Comparison of ENCODE assay signal across 31 cellular contexts in genomic region chr10:1696106-1696505, GRCh38. TPM values are rescaled to one million over a fixed set of nuclear protein-coding genes. Genes with fewer than 3 reads are reported as not detected.
DNase-seq lines count a peak whose midpoint lies in the region; FAIRE-seq and TF ChIP-seq lines count a peak whose summit lies in the region.
"Had no signal": no experiment of that assay in that cellular context is flagged by ENCODE, and none has a peak within 500 bp of the region (broad histone marks: within the 10 kb centered on the region; RNA-seq: fewer than 3 reads in every experiment).

No MANE protein-coding gene starts in this region.

- no peak for TF ChIP-seq EP300 in sigmoid colon (IDR thresholded peaks at IDR 0.05)

- FAIRE-seq in GM12891 (lab: Jason Lieb, UNC) = peak; percentile 85
- peak; percentile 21 for FAIRE-seq in GM12892 (lab: Jason Lieb, UNC)
- no peak for FAIRE-seq in frontal cortex (lab: Jason Lieb, UNC)
- FAIRE-seq: A204.1, GM12878, GM18507 had no signal

- H3K27me3 ChIP-seq in neuronal stem cell (ENCODE audit: control insufficient read depth in 3 of 3, insufficient read depth in 3 of 3, low read depth in 1 of 3, low read length in 3 of 3) (no peaks in the 10 kb centered on the region), sigmoid colon (no peaks in the 10 kb centered on the region)
- H3K27me3 ChIP-seq: BE2C, BLaER1 had no signal

- no peak overlapping the region for H3K18ac ChIP-seq in neuronal stem cell (ENCODE audit: low read length)

- no peak overlapping the region for H3K14ac ChIP-seq in neuronal stem cell (ENCODE audit: low read length)

- H2AK5ac ChIP-seq in neuronal stem cell (ENCODE audit: low read depth, low read length) = no peak overlapping the region

- no peak overlapping the region for H2BK12ac ChIP-seq in neuronal stem cell (ENCODE audit: low read length)

- H3K9me3 Mint-ChIP-seq in glutamatergic neuron (ENCODE audit: unreplicated experiment) (no peaks in the 10 kb centered on the region), osteocyte (ENCODE audit: unreplicated experiment) (peaks cover 3% of the 10 kb centered on the region)

- H3K23ac ChIP-seq in neuronal stem cell (ENCODE audit: low read depth, low read length, poor library complexity) = no peak overlapping the region

- no peak overlapping the region for H3K4me3 Mint-ChIP-seq in glutamatergic neuron (ENCODE audit: unreplicated experiment)
- H3K4me3 Mint-ChIP-seq in osteocyte (ENCODE audit: unreplicated experiment) = no peak overlapping the region
- H3K4me3 Mint-ChIP-seq: CD14-positive monocyte; CD4-positive, alpha-beta memory T cell; CD4-positive, CD25-positive, alpha-beta regulatory T cell; CD8-positive, alpha-beta memory T cell had no signal

- no peaks in the 10 kb centered on the region for H3K36me3 ChIP-seq in neuronal stem cell (replicated peaks in 1 of 2; ENCODE audit: control insufficient read depth in 2 of 2, insufficient read depth in 2 of 2, low read length in 2 of 2)
- H3K36me3 ChIP-seq in sigmoid colon = no peaks in the 10 kb centered on the region
- H3K36me3 ChIP-seq: BE2C, BLaER1 had no signal

- H2AFZ ChIP-seq in neuronal stem cell (ENCODE audit: low read length) = no peak overlapping the region

- peaks cover 4% of the 10 kb centered on the region for H3K27me3 Mint-ChIP-seq in glutamatergic neuron (ENCODE audit: unreplicated experiment)
- H3K27me3 Mint-ChIP-seq in osteocyte (ENCODE audit: unreplicated experiment) = peaks cover 2% of the 10 kb centered on the region

- DNase-seq in GM12891 (ENCODE audit: insufficient read length, low spot score) (no peak), GM12892 (ENCODE audit: insufficient read length) (no peak), glutamatergic neuron (no peak), neuronal stem cell (ENCODE audit: low spot score) (no peak), frontal cortex (ENCODE audit: low spot score in 2 of 2) (no peak), NCI-H510A treated with DMSO at 0.1 percent for 48 hours (lab: John Stamatoyannopoulos, UW) (no peak), sigmoid colon (no peak), osteocyte (ENCODE audit: extremely low spot score, unreplicated experiment) (no peak)
- DNase-seq: 8988T; ACHN; BE2C; C1 segment of cervical spinal cord; CD4-positive, alpha-beta memory T cell; CD4-positive, CD25-positive, alpha-beta regulatory T cell; CD8-positive, alpha-beta memory T cell; COR-L47; DMS 273 treated with DMSO at 0.1 percent for 48 hours; DMS153; DMS53; DMS79; DND-41; EL; GDM1 had no signal

- H3K36me3 Mint-ChIP-seq in glutamatergic neuron (ENCODE audit: unreplicated experiment) (peaks cover 8% of the 10 kb centered on the region), osteocyte (ENCODE audit: unreplicated experiment) (peaks cover 2% of the 10 kb centered on the region)
- H3K36me3 Mint-ChIP-seq: CD14-positive monocyte; CD4-positive, alpha-beta memory T cell; CD4-positive, CD25-positive, alpha-beta regulatory T cell; CD8-positive, alpha-beta memory T cell had no signal

- no peak overlapping the region for H4K91ac ChIP-seq in neuronal stem cell (ENCODE audit: low read depth, low read length, poor library complexity)

- peak overlapping the region; percentile 36 for H3K27ac Mint-ChIP-seq in glutamatergic neuron (ENCODE audit: unreplicated experiment)
- no peak overlapping the region for H3K27ac Mint-ChIP-seq in osteocyte (ENCODE audit: unreplicated experiment)
- H3K27ac Mint-ChIP-seq: CD14-positive monocyte; CD8-positive, alpha-beta memory T cell had no signal

- H4K8ac ChIP-seq in neuronal stem cell (ENCODE audit: low read depth, low read length) = no peak overlapping the region

- no peaks in the 10 kb centered on the region for H3K4me1 ChIP-seq in neuronal stem cell (ENCODE audit: control insufficient read depth in 2 of 2, insufficient read depth in 1 of 2, low read depth in 1 of 2, low read length in 2 of 2)
- H3K4me1 ChIP-seq in sigmoid colon = no peaks in the 10 kb centered on the region
- H3K4me1 ChIP-seq: BE2C, BLaER1 had no signal

- H3K4me2 ChIP-seq in neuronal stem cell (ENCODE audit: insufficient read depth, low read length, poor library complexity, severe bottlenecking) = no peak overlapping the region
- H3K4me2 ChIP-seq: BLaER1 had no signal

- no peaks in the 10 kb centered on the region for H3K79me1 ChIP-seq in neuronal stem cell (ENCODE audit: low read depth, low read length)

- intact Hi-C loops in sigmoid colon (cut with DNase I) = no loop called here

- H3K27ac ChIP-seq in neuronal stem cell (replicated peaks; ENCODE audit: low read length) = no peak overlapping the region
- no peak overlapping the region for H3K27ac ChIP-seq in sigmoid colon
- H3K27ac ChIP-seq: BLaER1 had no signal

- no peak overlapping the region for H2BK120ac ChIP-seq in neuronal stem cell (ENCODE audit: low read depth, low read length)

- no peak overlapping the region for H2BK15ac ChIP-seq in neuronal stem cell (ENCODE audit: low read length)

- no peak overlapping the region for H2BK5ac ChIP-seq in neuronal stem cell (ENCODE audit: low read length)

- H3K9me3 ChIP-seq in neuronal stem cell (replicated peaks in 1 of 2; ENCODE audit: control insufficient read depth in 2 of 2, insufficient read depth in 1 of 2, low read depth in 1 of 2, low read length in 2 of 2) (peaks cover 0 to 5% of the 10 kb centered on the region in 2 donors), sigmoid colon (no peaks in the 10 kb centered on the region)
- H3K9me3 ChIP-seq: BE2C had no signal

- H3K4me3 ChIP-seq in neuronal stem cell (ENCODE audit: low read length in 2 of 2) (no peak overlapping the region), sigmoid colon (no peak overlapping the region)
- H3K4me3 ChIP-seq: BLaER1, GM12878 had no signal

- H3K4me1 Mint-ChIP-seq in glutamatergic neuron (ENCODE audit: low read depth, unreplicated experiment) (peaks cover 10% of the 10 kb centered on the region), osteocyte (ENCODE audit: unreplicated experiment) (no peaks in the 10 kb centered on the region)
- H3K4me1 Mint-ChIP-seq: CD14-positive monocyte; CD4-positive, alpha-beta memory T cell; CD4-positive, CD25-positive, alpha-beta regulatory T cell; CD8-positive, alpha-beta memory T cell had no signal

- peak overlapping the region; percentile 74 for H3K9ac ChIP-seq in neuronal stem cell (ENCODE audit: low read depth, low read length, poor library complexity)
- H3K9ac ChIP-seq: BLaER1 had no signal

- no peak overlapping the region for H3K4ac ChIP-seq in neuronal stem cell (ENCODE audit: low read length)

- WGBS in neuronal stem cell (ENCODE audit: extremely low coverage in 2 of 2, insufficient read length in 2 of 2, insufficient replicate concordance in 1 of 2), 2 donors = no CpG with 5 or more reads among the region's 6 CpGs
- 85 to 91% methylated on average over 6 of the region's 6 CpGs for whole genome bisulfite sequencing in sigmoid colon, 2 donors

- TF ChIP-seq POLR2A in GM12891 (IDR thresholded peaks at IDR 0.05; ENCODE audit: low read depth, low read length) (no peak), GM12892 (IDR thresholded peaks at IDR 0.05; ENCODE audit: low read depth, low read length) (no peak), sigmoid colon (IDR thresholded peaks at IDR 0.05) (no peak)

- no peak for TF ChIP-seq CTCF in glutamatergic neuron (IDR thresholded peaks at IDR 0.05; ENCODE audit: partially characterized antibody, unreplicated experiment)
- TF ChIP-seq CTCF in sigmoid colon (IDR thresholded peaks at IDR 0.05) = no peak
- TF ChIP-seq CTCF in osteocyte (IDR thresholded peaks at IDR 0.05) = no peak

TF ChIP-seq in GM12891, 5 proteins besides CTCF, POLR2A, EP300 and RAD21:
- no peak for TF ChIP-seq SPI1 (IDR thresholded peaks at IDR 0.05; ENCODE audit: low read depth, low read length)
- no peak for TF ChIP-seq POU2F2 (IDR thresholded peaks at IDR 0.05; ENCODE audit: low read depth, low read length)
- no peak for TF ChIP-seq POLR2AphosphoS5 (IDR thresholded peaks at IDR 0.05; ENCODE audit: low read depth, low read length)
- TF ChIP-seq PAX5 (IDR thresholded peaks at IDR 0.05; ENCODE audit: insufficient read depth, low read length, severe bottlenecking) = no peak
- TF ChIP-seq TAF1 (IDR thresholded peaks at IDR 0.05; ENCODE audit: low read depth, low read length) = no peak

RNA-seq across cellular contexts. Expression of gene ADARB2, which starts 41.2 kb away (rescaled TPM):
- polyA plus RNA-seq in GM12891 (2012; ENCODE audit: low read depth, missing spikeins) = 1.3 TPM
- polyA plus RNA-seq in GM12892 (2012; ENCODE audit: missing spikeins) = 1.5 TPM
- total RNA-seq in glutamatergic neuron (ENCODE audit: unreplicated experiment) (20.6 TPM), frontal cortex (3.3 TPM), sigmoid colon (1 to 10 TPM; 3.2 to 5.9 (median 4.5) TPM), osteocyte (35.0 and 38.7 TPM in 2 replicates)
- polyA plus RNA-seq in neuronal stem cell (2013, experiment 1 of 2) = 0.38 TPM
- polyA plus RNA-seq in neuronal stem cell (2013, experiment 2 of 2) = 0.26 TPM
- under 1 TPM in 2 of 3 donors, not detected in 1; 0.60 to 0.98 TPM for polyA plus RNA-seq in sigmoid colon
- total RNA-seq: A673; CD8-positive, alpha-beta memory T cell; G401 had no signal
- polyA plus RNA-seq: AG04450; CD14-positive monocyte; CD4-positive, alpha-beta memory T cell; CD8-positive, alpha-beta memory T cell had no signal
